In the genomic region with DNA sequence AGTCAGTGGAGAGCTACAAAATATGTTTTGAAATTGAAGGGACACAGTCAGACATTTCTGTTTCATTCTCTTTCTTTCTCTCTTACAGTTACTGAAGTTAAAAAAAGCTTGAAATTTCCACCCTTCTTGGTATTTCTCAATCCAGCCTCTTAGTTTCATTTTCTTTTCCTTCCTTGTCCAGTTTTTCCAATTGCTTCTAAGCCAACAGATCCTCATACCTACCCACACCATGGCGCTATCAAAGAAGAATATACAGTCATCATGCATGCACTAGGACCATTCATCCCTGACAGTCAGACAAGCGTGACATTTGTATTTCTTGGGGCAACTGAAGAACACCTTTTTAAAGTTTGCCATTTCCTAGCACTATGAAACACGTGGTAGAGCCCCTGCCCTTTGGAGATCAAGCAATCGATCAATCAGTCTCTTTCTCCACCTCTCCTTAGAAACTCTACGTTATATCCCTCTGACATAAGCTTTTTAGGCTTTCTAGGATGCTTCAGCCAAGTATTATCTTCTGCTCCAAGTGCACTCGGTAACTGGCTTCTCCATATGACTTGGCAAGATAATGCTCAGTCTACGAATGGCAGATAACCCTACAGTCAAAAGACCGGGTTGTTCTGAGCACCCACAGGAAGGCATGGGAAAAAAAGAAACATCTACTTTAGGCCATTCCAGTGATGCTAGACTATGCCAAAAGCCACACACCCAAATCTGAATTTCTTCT, we compare ENCODE assay signal across 1 cellular context.
TF ChIP-seq lines count a peak whose summit lies in the region.

No MANE protein-coding gene starts in this region.

TF ChIP-seq in K562, 482 proteins besides CTCF, POLR2A, EP300 and RAD21 (continued from another document and continues in another):
- TF ChIP-seq GATA2 (CRISPR knock-in tag; IDR thresholded peaks at IDR 0.05), result peak; percentile 79
- peak; percentile 72 for TF ChIP-seq CCNT2 (IDR thresholded peaks at IDR 0.05; ENCODE audit: borderline replicate concordance, extremely low read depth, insufficient read length, low read depth, low read length)
- peak; percentile 71 for TF ChIP-seq MYNN (IDR thresholded peaks at IDR 0.05)
- TF ChIP-seq MYNN (CRISPR knock-in tag; IDR thresholded peaks at IDR 0.05), result no peak
- TF ChIP-seq TGIF2 (CRISPR knock-in tag; IDR thresholded peaks at IDR 0.05), result no peak
- TF ChIP-seq TRIM24 (IDR thresholded peaks at IDR 0.05), result peak; percentile 68 to 76; a peak in 3 of 4 replicates
- no peak for TF ChIP-seq ZNF134 (CRISPR knock-in tag; conservative IDR thresholded peaks at IDR 0.05)
- TF ChIP-seq NCOA6 (IDR thresholded peaks at IDR 0.05), result no peak
- no peak for TF ChIP-seq SIN3A (IDR thresholded peaks at IDR 0.05; ENCODE audit: borderline replicate concordance in 2 of 2, control insufficient read depth in 1 of 2, low read depth in 2 of 2, low read length in 2 of 2)
- TF ChIP-seq, protein P1, sequence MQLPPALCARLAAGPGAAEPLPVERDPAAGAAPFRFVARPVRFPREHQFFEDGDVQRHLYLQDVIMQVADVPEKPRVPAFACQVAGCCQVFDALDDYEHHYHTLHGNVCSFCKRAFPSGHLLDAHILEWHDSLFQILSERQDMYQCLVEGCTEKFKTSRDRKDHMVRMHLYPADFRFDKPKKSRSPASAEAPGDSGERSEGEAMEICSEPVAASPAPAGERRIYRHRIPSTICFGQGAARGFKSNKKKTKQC (CRISPR knock-in tag; IDR thresholded peaks at IDR 0.05), result no peak
- peak; percentile 66 to 70 for TF ChIP-seq KDM1A (IDR thresholded peaks at IDR 0.05)
- no peak for TF ChIP-seq ZNF561 (CRISPR knock-in tag; conservative IDR thresholded peaks at IDR 0.05)
- TF ChIP-seq FOXJ2 (tag; IDR thresholded peaks at IDR 0.05), result no peak
- peak; percentile 93 for TF ChIP-seq CBFA2T2 (conservative IDR thresholded peaks at IDR 0.05)
- TF ChIP-seq, protein P2, sequence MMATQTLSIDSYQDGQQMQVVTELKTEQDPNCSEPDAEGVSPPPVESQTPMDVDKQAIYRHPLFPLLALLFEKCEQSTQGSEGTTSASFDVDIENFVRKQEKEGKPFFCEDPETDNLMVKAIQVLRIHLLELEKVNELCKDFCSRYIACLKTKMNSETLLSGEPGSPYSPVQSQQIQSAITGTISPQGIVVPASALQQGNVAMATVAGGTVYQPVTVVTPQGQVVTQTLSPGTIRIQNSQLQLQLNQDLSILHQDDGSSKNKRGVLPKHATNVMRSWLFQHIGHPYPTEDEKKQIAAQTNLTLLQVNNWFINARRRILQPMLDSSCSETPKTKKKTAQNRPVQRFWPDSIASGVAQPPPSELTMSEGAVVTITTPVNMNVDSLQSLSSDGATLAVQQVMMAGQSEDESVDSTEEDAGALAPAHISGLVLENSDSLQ (IDR thresholded peaks at IDR 0.05), result peak; percentile 71
- peak; percentile 69 for TF ChIP-seq CXXC5 (CRISPR knock-in tag; IDR thresholded peaks at IDR 0.05)
- no peak for TF ChIP-seq TCFL5 (CRISPR knock-in tag; conservative IDR thresholded peaks at IDR 0.05)
- TF ChIP-seq ZNF175 (CRISPR knock-in tag; IDR thresholded peaks at IDR 0.05; ENCODE audit: low read depth), result peak; percentile 59; the same call in 1 of the 2 replicates
- no peak for TF ChIP-seq HMGN3 (IDR thresholded peaks at IDR 0.05; ENCODE audit: borderline replicate concordance, extremely low read depth, insufficient read length, low read depth, low read length)
- TF ChIP-seq ZNF184 (CRISPR knock-in tag; IDR thresholded peaks at IDR 0.05), result no peak
- TF ChIP-seq ATF1 (CRISPR knock-in tag; IDR thresholded peaks at IDR 0.05), result no peak
- TF ChIP-seq ATF1 (tag; IDR thresholded peaks at IDR 0.05), result peak; percentile 67
- no peak for TF ChIP-seq ZNF347 (CRISPR knock-in tag; IDR thresholded peaks at IDR 0.05; ENCODE audit: low read depth)
- TF ChIP-seq SMAD4 (CRISPR knock-in tag; conservative IDR thresholded peaks at IDR 0.05), result peak; percentile 64; the same call in 1 of the 2 replicates
- TF ChIP-seq ZNF77 (CRISPR knock-in tag; IDR thresholded peaks at IDR 0.05), result no peak
- TF ChIP-seq, protein P3, sequence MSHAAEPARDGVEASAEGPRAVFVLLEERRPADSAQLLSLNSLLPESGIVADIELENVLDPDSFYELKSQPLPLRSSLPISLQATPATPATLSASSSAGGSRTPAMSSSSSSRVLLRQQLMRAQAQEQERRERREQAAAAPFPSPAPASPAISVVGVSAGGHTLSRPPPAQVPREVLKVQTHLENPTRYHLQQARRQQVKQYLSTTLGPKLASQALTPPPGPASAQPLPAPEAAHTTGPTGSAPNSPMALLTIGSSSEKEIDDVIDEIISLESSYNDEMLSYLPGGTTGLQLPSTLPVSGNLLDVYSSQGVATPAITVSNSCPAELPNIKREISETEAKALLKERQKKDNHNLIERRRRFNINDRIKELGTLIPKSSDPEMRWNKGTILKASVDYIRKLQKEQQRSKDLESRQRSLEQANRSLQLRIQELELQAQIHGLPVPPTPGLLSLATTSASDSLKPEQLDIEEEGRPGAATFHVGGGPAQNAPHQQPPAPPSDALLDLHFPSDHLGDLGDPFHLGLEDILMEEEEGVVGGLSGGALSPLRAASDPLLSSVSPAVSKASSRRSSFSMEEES (CRISPR knock-in tag; IDR thresholded peaks at IDR 0.05), result no peak
- TF ChIP-seq, protein P4, sequence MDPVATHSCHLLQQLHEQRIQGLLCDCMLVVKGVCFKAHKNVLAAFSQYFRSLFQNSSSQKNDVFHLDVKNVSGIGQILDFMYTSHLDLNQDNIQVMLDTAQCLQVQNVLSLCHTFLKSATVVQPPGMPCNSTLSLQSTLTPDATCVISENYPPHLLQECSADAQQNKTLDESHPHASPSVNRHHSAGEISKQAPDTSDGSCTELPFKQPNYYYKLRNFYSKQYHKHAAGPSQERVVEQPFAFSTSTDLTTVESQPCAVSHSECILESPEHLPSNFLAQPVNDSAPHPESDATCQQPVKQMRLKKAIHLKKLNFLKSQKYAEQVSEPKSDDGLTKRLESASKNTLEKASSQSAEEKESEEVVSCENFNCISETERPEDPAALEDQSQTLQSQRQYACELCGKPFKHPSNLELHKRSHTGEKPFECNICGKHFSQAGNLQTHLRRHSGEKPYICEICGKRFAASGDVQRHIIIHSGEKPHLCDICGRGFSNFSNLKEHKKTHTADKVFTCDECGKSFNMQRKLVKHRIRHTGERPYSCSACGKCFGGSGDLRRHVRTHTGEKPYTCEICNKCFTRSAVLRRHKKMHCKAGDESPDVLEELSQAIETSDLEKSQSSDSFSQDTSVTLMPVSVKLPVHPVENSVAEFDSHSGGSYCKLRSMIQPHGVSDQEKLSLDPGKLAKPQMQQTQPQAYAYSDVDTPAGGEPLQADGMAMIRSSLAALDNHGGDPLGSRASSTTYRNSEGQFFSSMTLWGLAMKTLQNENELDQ (CRISPR knock-in tag; IDR thresholded peaks at IDR 0.05; ENCODE audit: borderline replicate concordance), result no peak
- no peak for TF ChIP-seq KAT7 (CRISPR knock-in tag; IDR thresholded peaks at IDR 0.05; ENCODE audit: borderline replicate concordance)
- TF ChIP-seq PHB2 (IDR thresholded peaks at IDR 0.05; ENCODE audit: low read depth), result peak; percentile 75
- TF ChIP-seq SAFB (IDR thresholded peaks at IDR 0.05; ENCODE audit: borderline replicate concordance, low read depth, low read length), result no peak
- TF ChIP-seq ZNF253 (CRISPR knock-in tag; conservative IDR thresholded peaks at IDR 0.05), result no peak
- no peak for TF ChIP-seq POU5F1 (IDR thresholded peaks at IDR 0.05; ENCODE audit: borderline replicate concordance, low read depth, low read length, partially characterized antibody)
- TF ChIP-seq, protein P5, sequence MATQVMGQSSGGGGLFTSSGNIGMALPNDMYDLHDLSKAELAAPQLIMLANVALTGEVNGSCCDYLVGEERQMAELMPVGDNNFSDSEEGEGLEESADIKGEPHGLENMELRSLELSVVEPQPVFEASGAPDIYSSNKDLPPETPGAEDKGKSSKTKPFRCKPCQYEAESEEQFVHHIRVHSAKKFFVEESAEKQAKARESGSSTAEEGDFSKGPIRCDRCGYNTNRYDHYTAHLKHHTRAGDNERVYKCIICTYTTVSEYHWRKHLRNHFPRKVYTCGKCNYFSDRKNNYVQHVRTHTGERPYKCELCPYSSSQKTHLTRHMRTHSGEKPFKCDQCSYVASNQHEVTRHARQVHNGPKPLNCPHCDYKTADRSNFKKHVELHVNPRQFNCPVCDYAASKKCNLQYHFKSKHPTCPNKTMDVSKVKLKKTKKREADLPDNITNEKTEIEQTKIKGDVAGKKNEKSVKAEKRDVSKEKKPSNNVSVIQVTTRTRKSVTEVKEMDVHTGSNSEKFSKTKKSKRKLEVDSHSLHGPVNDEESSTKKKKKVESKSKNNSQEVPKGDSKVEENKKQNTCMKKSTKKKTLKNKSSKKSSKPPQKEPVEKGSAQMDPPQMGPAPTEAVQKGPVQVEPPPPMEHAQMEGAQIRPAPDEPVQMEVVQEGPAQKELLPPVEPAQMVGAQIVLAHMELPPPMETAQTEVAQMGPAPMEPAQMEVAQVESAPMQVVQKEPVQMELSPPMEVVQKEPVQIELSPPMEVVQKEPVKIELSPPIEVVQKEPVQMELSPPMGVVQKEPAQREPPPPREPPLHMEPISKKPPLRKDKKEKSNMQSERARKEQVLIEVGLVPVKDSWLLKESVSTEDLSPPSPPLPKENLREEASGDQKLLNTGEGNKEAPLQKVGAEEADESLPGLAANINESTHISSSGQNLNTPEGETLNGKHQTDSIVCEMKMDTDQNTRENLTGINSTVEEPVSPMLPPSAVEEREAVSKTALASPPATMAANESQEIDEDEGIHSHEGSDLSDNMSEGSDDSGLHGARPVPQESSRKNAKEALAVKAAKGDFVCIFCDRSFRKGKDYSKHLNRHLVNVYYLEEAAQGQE (CRISPR knock-in tag; IDR thresholded peaks at IDR 0.05; ENCODE audit: low read depth), result no peak
- TF ChIP-seq ZNF507 (tag; conservative IDR thresholded peaks at IDR 0.05), result no peak
- TF ChIP-seq, protein P6, sequence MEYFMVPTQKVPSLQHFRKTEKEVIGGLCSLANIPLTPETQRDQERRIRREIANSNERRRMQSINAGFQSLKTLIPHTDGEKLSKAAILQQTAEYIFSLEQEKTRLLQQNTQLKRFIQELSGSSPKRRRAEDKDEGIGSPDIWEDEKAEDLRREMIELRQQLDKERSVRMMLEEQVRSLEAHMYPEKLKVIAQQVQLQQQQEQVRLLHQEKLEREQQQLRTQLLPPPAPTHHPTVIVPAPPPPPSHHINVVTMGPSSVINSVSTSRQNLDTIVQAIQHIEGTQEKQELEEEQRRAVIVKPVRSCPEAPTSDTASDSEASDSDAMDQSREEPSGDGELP (CRISPR knock-in tag; IDR thresholded peaks at IDR 0.05; ENCODE audit: borderline replicate concordance), result no peak
- TF ChIP-seq ZNF696 (CRISPR knock-in tag; conservative IDR thresholded peaks at IDR 0.05), result no peak
- TF ChIP-seq, protein P7, sequence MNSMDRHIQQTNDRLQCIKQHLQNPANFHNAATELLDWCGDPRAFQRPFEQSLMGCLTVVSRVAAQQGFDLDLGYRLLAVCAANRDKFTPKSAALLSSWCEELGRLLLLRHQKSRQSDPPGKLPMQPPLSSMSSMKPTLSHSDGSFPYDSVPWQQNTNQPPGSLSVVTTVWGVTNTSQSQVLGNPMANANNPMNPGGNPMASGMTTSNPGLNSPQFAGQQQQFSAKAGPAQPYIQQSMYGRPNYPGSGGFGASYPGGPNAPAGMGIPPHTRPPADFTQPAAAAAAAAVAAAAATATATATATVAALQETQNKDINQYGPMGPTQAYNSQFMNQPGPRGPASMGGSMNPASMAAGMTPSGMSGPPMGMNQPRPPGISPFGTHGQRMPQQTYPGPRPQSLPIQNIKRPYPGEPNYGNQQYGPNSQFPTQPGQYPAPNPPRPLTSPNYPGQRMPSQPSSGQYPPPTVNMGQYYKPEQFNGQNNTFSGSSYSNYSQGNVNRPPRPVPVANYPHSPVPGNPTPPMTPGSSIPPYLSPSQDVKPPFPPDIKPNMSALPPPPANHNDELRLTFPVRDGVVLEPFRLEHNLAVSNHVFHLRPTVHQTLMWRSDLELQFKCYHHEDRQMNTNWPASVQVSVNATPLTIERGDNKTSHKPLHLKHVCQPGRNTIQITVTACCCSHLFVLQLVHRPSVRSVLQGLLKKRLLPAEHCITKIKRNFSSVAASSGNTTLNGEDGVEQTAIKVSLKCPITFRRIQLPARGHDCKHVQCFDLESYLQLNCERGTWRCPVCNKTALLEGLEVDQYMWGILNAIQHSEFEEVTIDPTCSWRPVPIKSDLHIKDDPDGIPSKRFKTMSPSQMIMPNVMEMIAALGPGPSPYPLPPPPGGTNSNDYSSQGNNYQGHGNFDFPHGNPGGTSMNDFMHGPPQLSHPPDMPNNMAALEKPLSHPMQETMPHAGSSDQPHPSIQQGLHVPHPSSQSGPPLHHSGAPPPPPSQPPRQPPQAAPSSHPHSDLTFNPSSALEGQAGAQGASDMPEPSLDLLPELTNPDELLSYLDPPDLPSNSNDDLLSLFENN (IDR thresholded peaks at IDR 0.05; ENCODE audit: low read depth in 2 of 2, low read length in 2 of 2), result peak in 1 of 2 experiments; percentile 73; a peak in 2 of 4 replicates
- no peak for TF ChIP-seq ARHGAP35 (IDR thresholded peaks at IDR 0.05; ENCODE audit: partially characterized antibody)
- TF ChIP-seq, protein P8, sequence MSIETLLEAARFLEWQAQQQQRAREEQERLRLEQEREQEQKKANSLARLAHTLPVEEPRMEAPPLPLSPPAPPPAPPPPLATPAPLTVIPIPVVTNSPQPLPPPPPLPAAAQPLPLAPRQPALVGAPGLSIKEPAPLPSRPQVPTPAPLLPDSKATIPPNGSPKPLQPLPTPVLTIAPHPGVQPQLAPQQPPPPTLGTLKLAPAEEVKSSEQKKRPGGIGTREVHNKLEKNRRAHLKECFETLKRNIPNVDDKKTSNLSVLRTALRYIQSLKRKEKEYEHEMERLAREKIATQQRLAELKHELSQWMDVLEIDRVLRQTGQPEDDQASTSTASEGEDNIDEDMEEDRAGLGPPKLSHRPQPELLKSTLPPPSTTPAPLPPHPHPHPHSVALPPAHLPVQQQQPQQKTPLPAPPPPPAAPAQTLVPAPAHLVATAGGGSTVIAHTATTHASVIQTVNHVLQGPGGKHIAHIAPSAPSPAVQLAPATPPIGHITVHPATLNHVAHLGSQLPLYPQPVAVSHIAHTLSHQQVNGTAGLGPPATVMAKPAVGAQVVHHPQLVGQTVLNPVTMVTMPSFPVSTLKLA (conservative IDR thresholded peaks at IDR 0.05), result peak; percentile 49 to 71; a peak in 2 of 4 replicates
- TF ChIP-seq MXI1 (IDR thresholded peaks at IDR 0.05; ENCODE audit: low read depth, low read length), result peak; percentile 58; the same call in 1 of the 2 replicates
- TF ChIP-seq ZNF431 (CRISPR knock-in tag; IDR thresholded peaks at IDR 0.05), result no peak
- no peak for TF ChIP-seq NCOA4 (IDR thresholded peaks at IDR 0.05; ENCODE audit: partially characterized antibody)
- TF ChIP-seq DPF2 (IDR thresholded peaks at IDR 0.05), result peak; percentile 95
- TF ChIP-seq, protein P9, sequence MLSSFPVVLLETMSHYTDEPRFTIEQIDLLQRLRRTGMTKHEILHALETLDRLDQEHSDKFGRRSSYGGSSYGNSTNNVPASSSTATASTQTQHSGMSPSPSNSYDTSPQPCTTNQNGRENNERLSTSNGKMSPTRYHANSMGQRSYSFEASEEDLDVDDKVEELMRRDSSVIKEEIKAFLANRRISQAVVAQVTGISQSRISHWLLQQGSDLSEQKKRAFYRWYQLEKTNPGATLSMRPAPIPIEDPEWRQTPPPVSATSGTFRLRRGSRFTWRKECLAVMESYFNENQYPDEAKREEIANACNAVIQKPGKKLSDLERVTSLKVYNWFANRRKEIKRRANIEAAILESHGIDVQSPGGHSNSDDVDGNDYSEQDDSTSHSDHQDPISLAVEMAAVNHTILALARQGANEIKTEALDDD (IDR thresholded peaks at IDR 0.05), result peak; percentile 73; the same call in 1 of the 2 replicates
- peak; percentile 62 for TF ChIP-seq NEUROD1 (IDR thresholded peaks at IDR 0.05; ENCODE audit: borderline replicate concordance, low read depth, low read length, partially characterized antibody)
- no peak for TF ChIP-seq RFX5 (IDR thresholded peaks at IDR 0.05; ENCODE audit: low read depth, low read length)
- peak; percentile 83 for TF ChIP-seq NFIC (IDR thresholded peaks at IDR 0.05)
